In the genomic region with DNA sequence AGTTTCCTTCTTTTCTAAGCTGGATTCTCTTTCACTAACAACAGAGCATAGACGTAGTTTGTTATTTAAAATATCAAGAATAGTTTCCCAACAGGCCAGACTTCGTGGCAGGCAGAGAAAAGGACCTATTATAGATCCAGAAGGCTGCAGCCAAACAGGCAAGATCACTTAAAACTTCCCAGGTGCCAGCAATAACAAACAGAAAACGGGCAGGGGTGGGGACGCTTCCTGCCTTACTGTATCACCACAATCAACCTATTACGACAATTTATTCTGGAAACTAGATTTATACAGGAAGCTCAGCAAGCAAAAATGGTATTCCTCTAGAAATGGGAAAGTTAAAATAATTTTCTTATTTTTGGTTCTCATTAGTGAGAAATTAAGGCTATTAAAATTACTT, we compare ENCODE assay signal across 12 cellular contexts. TPM values are rescaled to one million over a fixed set of nuclear protein-coding genes. Genes with fewer than 3 reads are reported as not detected.
DNase-seq lines count a peak whose midpoint lies in the region; ATAC-seq, FAIRE-seq and TF ChIP-seq lines count a peak whose summit lies in the region.
"Had no signal": no experiment of that assay in that cellular context is flagged by ENCODE, and none has a peak within 500 bp of the region (broad histone marks: within the 10 kb centered on the region; RNA-seq: fewer than 3 reads in every experiment).

No MANE protein-coding gene starts in this region.

- peak in 1 of 2 experiments; percentile 24 for DNase-seq in A549 (ENCODE audit: low read depth in 1 of 2, low spot score in 1 of 2)
- peak; percentile 30 for DNase-seq in M059J (ENCODE audit: low read depth)
- no peak for DNase-seq in coronary artery (ENCODE audit: low spot score)
- DNase-seq in mucosa of descending colon = peak in 1 of 3 donors; percentile 57
- DNase-seq in stimulated activated CD4-positive, alpha-beta T cell treated with anti-CD3 and anti-CD28 coated beads, Interleukin-2, amount 100 ng/mL, for 24 hours = no peak
- DNase-seq in SHP77 (lab: John Stamatoyannopoulos, UW) = no peak
- no peak for DNase-seq in H54 (ENCODE audit: insufficient read length, low spot score)
- DNase-seq: activated CD4-positive, alpha-beta T cell treated with anti-CD3 and anti-CD28 coated beads for 4 hours; activated naive CD4-positive, alpha-beta T cell treated with anti-CD3 and anti-CD28 coated beads, Interleukin-2, amount 10 ng/mL, durations not matched to agents 7 days and 5 days; naive thymus-derived CD4-positive, alpha-beta T cell had no signal

- WGBS in A549 (ENCODE audit: missing lambda C conversion rate) = 3% methylated on average over 5 of the region's 5 CpGs

- POLR2A ChIA-PET in A549 (lab: Yijun Ruan, JAX) = interaction anchor here (1.3 kb wide), 1 partner anchor 130 kb away, joined by 6 read pairs; no protein-coding TSS in a partner anchor

- no peak for TF ChIP-seq CTCF in A549 (IDR thresholded peaks at IDR 0.05)
- no peak for TF ChIP-seq CTCF in coronary artery (IDR thresholded peaks at IDR 0.05)
- no peak for TF ChIP-seq CTCF in mucosa of descending colon (IDR thresholded peaks at IDR 0.05)

- intact Hi-C loops in mucosa of descending colon (cut with DNase I, micrococcal nuclease) = no loop called here

- H3K27ac ChIP-seq in A549 = peak overlapping the region; percentile 83 to 89
- peak overlapping the region; percentile 16 to 74 for H3K27ac ChIP-seq in coronary artery

- H3K4me3 ChIP-seq in A549 (peak overlapping the region; percentile 35), coronary artery (peak overlapping the region; percentile 48), mucosa of descending colon (no peak overlapping the region)
- H3K4me3 ChIP-seq: HAP-1 had no signal

- H3K36me3 ChIP-seq in mucosa of descending colon (ENCODE audit: low read depth) = no peaks in the 10 kb centered on the region

- H3K9me3 ChIP-seq in A549 (no peaks in the 10 kb centered on the region), mucosa of descending colon (no peaks in the 10 kb centered on the region)
- H3K9me3 ChIP-seq: HAP-1 had no signal

- no peak for TF ChIP-seq EP300 in A549 (IDR thresholded peaks at IDR 0.05)

- ATAC-seq in A549 (peak; percentile 63 to 66), mucosa of descending colon (peak; percentile 77), HG03378 (IDR thresholded peaks at IDR 0.05; ENCODE audit: unreplicated experiment) (no peak)
- ATAC-seq: naive thymus-derived CD4-positive, alpha-beta T cell had no signal

- H3K4me2 ChIP-seq in A549 = peak overlapping the region; percentile 89

- no peak for TF ChIP-seq RAD21 in A549 (conservative IDR thresholded peaks at IDR 0.05 in 1 of 2, IDR thresholded peaks at IDR 0.05 in 1 of 2)

- H3K4me1 ChIP-seq in A549 (peaks cover 26% of the 10 kb centered on the region), mucosa of descending colon (ENCODE audit: low read depth) (no peaks in the 10 kb centered on the region)

- TF ChIP-seq POLR2A in A549 (IDR thresholded peaks at IDR 0.05; ENCODE audit: low read length) (no peak), H54 (IDR thresholded peaks at IDR 0.05; ENCODE audit: low read depth, low read length) (no peak)

- CTCF ChIA-PET in A549 (lab: Yijun Ruan, JAX) = interaction anchor here (0.6 to 2.1 kb wide), 14 partner anchors 10 to 163 kb away, joined by 3 to 7 read pairs (median 4); no protein-coding TSS in a partner anchor

- FAIRE-seq in A549 (lab: Jason Lieb, UNC) = no peak
- no peak for FAIRE-seq in H54 (lab: Jason Lieb, UNC)

TF ChIP-seq in A549, 52 proteins besides CTCF, POLR2A, EP300 and RAD21:
- TF ChIP-seq HOXB5 (CRISPR knock-in tag; IDR thresholded peaks at IDR 0.05) = no peak
- no peak for TF ChIP-seq PHF8 (IDR thresholded peaks at IDR 0.05; ENCODE audit: borderline replicate concordance, low read depth)
- TF ChIP-seq RNF2 (IDR thresholded peaks at IDR 0.05; ENCODE audit: borderline replicate concordance, low read depth) = no peak
- no peak for TF ChIP-seq TP53 (CRISPR knock-in tag; IDR thresholded peaks at IDR 0.05)
- TF ChIP-seq KDM1A (IDR thresholded peaks at IDR 0.05; ENCODE audit: low read depth) = no peak
- TF ChIP-seq FOSB (CRISPR knock-in tag; IDR thresholded peaks at IDR 0.05) = no peak
- TF ChIP-seq REST (IDR thresholded peaks at IDR 0.05) = no peak
- TF ChIP-seq SMC3 (IDR thresholded peaks at IDR 0.05) = no peak
- no peak for TF ChIP-seq NPAS2 (CRISPR knock-in tag; IDR thresholded peaks at IDR 0.05; ENCODE audit: borderline replicate concordance)
- TF ChIP-seq NFE2L2 (conservative IDR thresholded peaks at IDR 0.05; ENCODE audit: low read length) = no peak
- no peak for TF ChIP-seq GATA3 (IDR thresholded peaks at IDR 0.05; ENCODE audit: borderline replicate concordance)
- no peak for TF ChIP-seq JUN (IDR thresholded peaks at IDR 0.05)
- TF ChIP-seq JUNB (IDR thresholded peaks at IDR 0.05) = no peak
- TF ChIP-seq MAFK (IDR thresholded peaks at IDR 0.05; ENCODE audit: partially characterized antibody) = no peak
- TF ChIP-seq NR3C1 (IDR thresholded peaks at IDR 0.05) = no peak
- TF ChIP-seq BHLHE40 (IDR thresholded peaks at IDR 0.05; ENCODE audit: low read depth, low read length) = no peak
- TF ChIP-seq RFX5 (IDR thresholded peaks at IDR 0.05) = no peak
- TF ChIP-seq CHD2 (IDR thresholded peaks at IDR 0.05; ENCODE audit: low read length, partially characterized antibody) = no peak

RNA-seq across cellular contexts. Expression of gene RWDD4, which starts 22.1 kb away (rescaled TPM):
- polyA plus RNA-seq in A549 (2011; rRNA removed) (14.8 and 20.4 TPM in 2 replicates), A549 (2017; fragmentation: RNase III; extraction: RNeasy Plus Mini Kit Qiagen cat#74134 plus additional on column Dnase treatment) (18.7 to 20.1 TPM (median 20.1 TPM) in 3 replicates)
- 6.3 and 7.6 TPM in 2 replicates for polyA plus RNA-seq in A549 (2012; cell fraction: cytosol; rRNA removed)
- polyA plus RNA-seq in A549 (2012; cell fraction: nucleus; rRNA removed) = 2.7 and 2.8 TPM in 2 replicates
- 0.99 and 1.5 TPM in 2 replicates for polyA minus RNA-seq in A549 (2011; rRNA and poly(A)+ RNA removed)
- 20.7 and 31.2 TPM in 2 replicates for total RNA-seq in M059J (2014; rRNA removed; shearing (Covaris generic))
- total RNA-seq in mucosa of descending colon = 10 to 100 TPM; 14.7 to 18.6 (median 15.0) TPM

RNA-seq across cellular contexts. Expression of gene TRAPPC11, which starts 22.2 kb away (rescaled TPM):
- 39.8 and 44.0 TPM in 2 replicates for polyA plus RNA-seq in A549 (2011; rRNA removed)
- polyA plus RNA-seq in A549 (2012; cell fraction: cytosol; rRNA removed) = 8.1 and 8.4 TPM in 2 replicates
- polyA plus RNA-seq in A549 (2012; cell fraction: nucleus; rRNA removed) = 8.2 and 12.8 TPM in 2 replicates
- 10.8 to 12.4 TPM (median 11.4 TPM) in 3 replicates for polyA plus RNA-seq in A549 (2017; fragmentation: RNase III; extraction: RNeasy Plus Mini Kit Qiagen cat#74134 plus additional on column Dnase treatment)
- 19.5 TPM in 2 replicates for polyA minus RNA-seq in A549 (2011; rRNA and poly(A)+ RNA removed)
- 15.4 and 24.6 TPM in 2 replicates for total RNA-seq in M059J (2014; rRNA removed; shearing (Covaris generic))
- total RNA-seq in mucosa of descending colon = 10 to 100 TPM; 27.7 to 35.8 (median 34.3) TPM
